Comparison of ENCODE assay signal across 8 cellular contexts in genomic region chr5:98772415-98773213, GRCh38. TPM values are rescaled to one million over a fixed set of nuclear protein-coding genes. Genes with fewer than 3 reads are reported as not detected.
A peak's percentile ranks its signal among the peaks of the same experiment; 100 is the strongest.
DNase-seq lines count a peak whose midpoint lies in the region; ATAC-seq and TF ChIP-seq lines count a peak whose summit lies in the region.

No MANE protein-coding gene starts in this region.

- H3K27me3 Mint-ChIP-seq in activated naive CD4-positive, alpha-beta T cell treated with anti-CD3 and anti-CD28 coated beads, Interleukin-2, amount 50 U/mL, for 24 hours = peaks cover 4% of the 10 kb centered on the region
- peaks cover 25% of the 10 kb centered on the region for H3K27me3 Mint-ChIP-seq in glutamatergic neuron (ENCODE audit: unreplicated experiment)

- BruUV-seq in Panc1 (replicated peaks; lab: Mats Ljungman, UMichigan) = TSS peak; percentile 93

- peaks cover 3% of the 10 kb centered on the region for H3K36me3 Mint-ChIP-seq in activated naive CD4-positive, alpha-beta T cell treated with anti-CD3 and anti-CD28 coated beads, Interleukin-2, amount 50 U/mL, for 24 hours
- no peaks in the 10 kb centered on the region for H3K36me3 Mint-ChIP-seq in glutamatergic neuron (ENCODE audit: unreplicated experiment)

- no peak for TF ChIP-seq CTCF in Panc1 (IDR thresholded peaks at IDR 0.05)
- no peak for TF ChIP-seq CTCF in glutamatergic neuron (IDR thresholded peaks at IDR 0.05; ENCODE audit: partially characterized antibody, unreplicated experiment)
- TF ChIP-seq CTCF in uterus (IDR thresholded peaks at IDR 0.05) = no peak

- H3K27ac ChIP-seq in Panc1 (ENCODE audit: low read length) (peak overlapping the region; percentile 89), uterus (peak overlapping the region; percentile 80 to 97)

- no peaks in the 10 kb centered on the region for H3K36me3 ChIP-seq in Panc1 (ENCODE audit: control insufficient read depth, insufficient read depth, low read length)
- H3K36me3 ChIP-seq in uterus = no peaks in the 10 kb centered on the region

- peaks cover 32% of the 10 kb centered on the region for H3K4me1 ChIP-seq in Panc1 (ENCODE audit: control insufficient read depth, insufficient read depth, low read length)
- peaks cover 0 to 15% of the 10 kb centered on the region in 2 donors for H3K4me1 ChIP-seq in uterus

- H3K27me3 ChIP-seq in Panc1 (ENCODE audit: control insufficient read depth, insufficient read depth, low read length) = no peaks in the 10 kb centered on the region
- no peaks in the 10 kb centered on the region for H3K27me3 ChIP-seq in uterus

- no peaks in the 10 kb centered on the region for H3K9me3 Mint-ChIP-seq in activated naive CD4-positive, alpha-beta T cell treated with anti-CD3 and anti-CD28 coated beads, Interleukin-2, amount 50 U/mL, for 24 hours
- H3K9me3 Mint-ChIP-seq in glutamatergic neuron (ENCODE audit: unreplicated experiment) = peaks cover 35% of the 10 kb centered on the region

- peak overlapping the region; percentile 98 for H3K4me3 Mint-ChIP-seq in activated naive CD4-positive, alpha-beta T cell treated with anti-CD3 and anti-CD28 coated beads, Interleukin-2, amount 50 U/mL, for 24 hours
- peak overlapping the region; percentile 98 for H3K4me3 Mint-ChIP-seq in glutamatergic neuron (ENCODE audit: unreplicated experiment)

- CTCF ChIA-PET in Panc1 (lab: Charles Lee) = interaction anchor here (0.7 to 1.6 kb wide), 2 partner anchors 24 to 1170 kb away, joined by 4 to 14 read pairs; no protein-coding TSS in a partner anchor

- DNase-seq in NCI-H2227 (lab: John Stamatoyannopoulos, UW; ENCODE audit: unreplicated experiment) (peak; percentile 85), NCI-H2227 treated with DMSO at 0.1 percent for 48 hours (lab: John Stamatoyannopoulos, UW) (no peak), Panc1 (ENCODE audit: low read depth, low spot score) (no peak), glutamatergic neuron (peak; percentile 65), occipital lobe (lab: John Stamatoyannopoulos, UW) (peak; percentile 74), uterus (peak; percentile 67 to 73)

- TF ChIP-seq POLR2A in uterus (IDR thresholded peaks at IDR 0.05) = no peak

- H3K4me1 Mint-ChIP-seq in activated naive CD4-positive, alpha-beta T cell treated with anti-CD3 and anti-CD28 coated beads, Interleukin-2, amount 50 U/mL, for 24 hours = peaks cover 65% of the 10 kb centered on the region
- H3K4me1 Mint-ChIP-seq in glutamatergic neuron (ENCODE audit: low read depth, unreplicated experiment) = peaks cover 29% of the 10 kb centered on the region

- H3K9me3 ChIP-seq in Panc1 (ENCODE audit: control insufficient read depth, insufficient read depth, low read depth, low read length) (no peaks in the 10 kb centered on the region), uterus (no peaks in the 10 kb centered on the region)

- peak overlapping the region; percentile 71 to 90 for H3K4me3 ChIP-seq in Panc1 (ENCODE audit: low read depth in 2 of 2, low read length in 2 of 2)
- peak overlapping the region; percentile 55 to 97 for H3K4me3 ChIP-seq in uterus

- POLR2A ChIA-PET in Panc1 (lab: Charles Lee) = interaction anchor here (0.5 to 0.6 kb wide), 4 partner anchors 24 to 1475 kb away, joined by 3 to 13 read pairs (median 6); no protein-coding TSS in a partner anchor

- in situ Hi-C loops in Panc1 (cut with HindIII; ENCODE audit: low pct_unique_long_range_greater_than_20kb, low sequenced_read_pairs) = no loop called here

- intact Hi-C loops in Panc1 (cut with micrococcal nuclease; ENCODE audit: unreplicated experiment) (loop anchor here (5.0 to 10.0 kb wide), 3 partner anchors 55 to 1585 kb away; no protein-coding TSS in a partner anchor), uterus (cut with DNase I; ENCODE audit: low total_unique reads) (loop anchor here (10.0 kb wide), 1 partner anchor 152 kb away; the partner anchor contains the start of gene CHD1)

- peak overlapping the region; percentile 83 for H3K27ac Mint-ChIP-seq in activated naive CD4-positive, alpha-beta T cell treated with anti-CD3 and anti-CD28 coated beads, Interleukin-2, amount 50 U/mL, for 24 hours
- peak overlapping the region; percentile 93 for H3K27ac Mint-ChIP-seq in glutamatergic neuron (ENCODE audit: unreplicated experiment)

- ATAC-seq in HG03469 (IDR thresholded peaks at IDR 0.05; ENCODE audit: unreplicated experiment) (peak; percentile 15), Panc1 (peak; percentile 72)

RNA-seq across cellular contexts. Expression of gene RGMB, which starts 0.8 kb away (rescaled TPM):
- total RNA-seq in Panc1 (2021; ENCODE audit: unreplicated experiment) (25.4 TPM), glutamatergic neuron (ENCODE audit: unreplicated experiment) (95.9 TPM), occipital lobe (51.9 TPM), uterus (10 to 100 TPM in 2 of 4 donors, 1 to 10 TPM in 2; 2.8 to 22.3 (median 12.9) TPM)
- polyA plus RNA-seq in Panc1 (2012; ENCODE audit: insufficient read length) = 17.0 TPM

Comparison
In these comparisons a context has a peak if more than half of its experiments do, and no peak if none do; other contexts are left out.
1. DNase-seq: peak in NCI-H2227 (single experiment), glutamatergic neuron (single experiment), occipital lobe (single experiment) and uterus (2 of 2); none in NCI-H2227 treated with DMSO at 0.1 percent for 48 hours (single experiment) and Panc1 (single experiment).